1 cellular context compared by ENCODE assay signal in the genomic region with DNA sequence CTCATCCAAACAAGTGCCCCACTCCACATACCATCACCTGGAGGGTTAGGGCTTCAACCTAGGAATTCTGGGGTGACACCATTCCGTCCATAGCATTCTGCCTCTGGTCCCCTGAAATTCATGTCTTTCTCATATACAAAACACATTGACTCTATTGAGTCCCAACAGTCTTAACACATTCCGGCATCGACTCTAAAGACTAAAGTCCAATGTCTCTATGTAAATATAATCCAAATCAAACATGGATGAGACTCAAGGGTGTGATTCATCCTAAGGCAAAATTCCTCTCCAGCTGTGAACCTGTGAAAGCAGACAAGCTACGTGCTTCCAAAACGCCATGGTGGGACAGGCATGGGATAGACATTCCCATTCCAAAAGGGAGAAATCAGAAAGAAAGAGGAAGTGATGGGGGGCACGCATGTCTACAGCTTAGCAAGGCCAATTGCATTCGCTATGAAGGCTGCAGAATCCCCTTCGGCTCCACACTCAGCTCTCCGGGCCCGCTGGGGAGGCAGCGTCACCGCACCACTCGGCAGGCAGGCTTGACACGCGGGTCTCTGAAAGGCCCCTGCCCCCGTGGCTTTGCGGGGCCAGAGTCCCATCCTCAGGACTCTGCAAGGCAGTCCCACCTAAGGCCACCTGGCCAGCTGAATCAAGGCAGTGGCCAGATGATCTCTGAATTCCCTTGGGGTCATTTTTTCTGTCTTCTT.
TF ChIP-seq lines count a peak whose summit lies in the region.

No MANE protein-coding gene starts in this region.

TF ChIP-seq in HepG2, 621 proteins besides CTCF, POLR2A, EP300 and RAD21 (continued from another document and continues in another):
- TF ChIP-seq, protein P1, sequence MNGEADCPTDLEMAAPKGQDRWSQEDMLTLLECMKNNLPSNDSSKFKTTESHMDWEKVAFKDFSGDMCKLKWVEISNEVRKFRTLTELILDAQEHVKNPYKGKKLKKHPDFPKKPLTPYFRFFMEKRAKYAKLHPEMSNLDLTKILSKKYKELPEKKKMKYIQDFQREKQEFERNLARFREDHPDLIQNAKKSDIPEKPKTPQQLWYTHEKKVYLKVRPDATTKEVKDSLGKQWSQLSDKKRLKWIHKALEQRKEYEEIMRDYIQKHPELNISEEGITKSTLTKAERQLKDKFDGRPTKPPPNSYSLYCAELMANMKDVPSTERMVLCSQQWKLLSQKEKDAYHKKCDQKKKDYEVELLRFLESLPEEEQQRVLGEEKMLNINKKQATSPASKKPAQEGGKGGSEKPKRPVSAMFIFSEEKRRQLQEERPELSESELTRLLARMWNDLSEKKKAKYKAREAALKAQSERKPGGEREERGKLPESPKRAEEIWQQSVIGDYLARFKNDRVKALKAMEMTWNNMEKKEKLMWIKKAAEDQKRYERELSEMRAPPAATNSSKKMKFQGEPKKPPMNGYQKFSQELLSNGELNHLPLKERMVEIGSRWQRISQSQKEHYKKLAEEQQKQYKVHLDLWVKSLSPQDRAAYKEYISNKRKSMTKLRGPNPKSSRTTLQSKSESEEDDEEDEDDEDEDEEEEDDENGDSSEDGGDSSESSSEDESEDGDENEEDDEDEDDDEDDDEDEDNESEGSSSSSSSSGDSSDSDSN (CRISPR knock-in tag; IDR thresholded peaks at IDR 0.05) = peak; percentile 12; the same call in 1 of the 2 replicates
- TF ChIP-seq REPIN1 (CRISPR knock-in tag; IDR thresholded peaks at IDR 0.05; ENCODE audit: borderline replicate concordance, low read depth) (0 out of 2 replicates have a peak, but pooled peaks have one; percentile 36), SMC3 (IDR thresholded peaks at IDR 0.05; ENCODE audit: low read length) (peak; percentile 7; the same call in 1 of the 2 replicates), THAP11 (CRISPR knock-in tag; IDR thresholded peaks at IDR 0.05) (peak; percentile 20; the same call in 1 of the 2 replicates), ELF3 (CRISPR knock-in tag; IDR thresholded peaks at IDR 0.05) (0 out of 2 replicates have a peak, but pooled peaks have one; percentile 32), ZNF564 (CRISPR knock-in tag; IDR thresholded peaks at IDR 0.05) (0 out of 2 replicates have a peak, but pooled peaks have one; percentile 20), ZNF772 (CRISPR knock-in tag; IDR thresholded peaks at IDR 0.05) (0 out of 2 replicates have a peak, but pooled peaks have one; percentile 28), KDM5B (CRISPR knock-in tag; IDR thresholded peaks at IDR 0.05; ENCODE audit: borderline replicate concordance) (no peak), ZNF337 (CRISPR knock-in tag; IDR thresholded peaks at IDR 0.05; ENCODE audit: borderline replicate concordance, low read depth) (no peak), ZEB1 (IDR thresholded peaks at IDR 0.05; ENCODE audit: insufficient replicate concordance, low read depth) (peak; percentile 38), SIX1 (CRISPR knock-in tag; IDR thresholded peaks at IDR 0.05; ENCODE audit: borderline replicate concordance) (peak; percentile 44; the same call in 1 of the 2 replicates), RCOR2 (CRISPR knock-in tag; IDR thresholded peaks at IDR 0.05) (peak; percentile 64; the same call in 1 of the 2 replicates), SOX13 (IDR thresholded peaks at IDR 0.05) (no peak), SOX13 (CRISPR knock-in tag; conservative IDR thresholded peaks at IDR 0.05 in 1 of 2, IDR thresholded peaks at IDR 0.05 in 1 of 2) (peak in 1 of 2 experiments; percentile 41; a peak in 1 of 4 replicates), FOXJ3 (CRISPR knock-in tag; IDR thresholded peaks at IDR 0.05; ENCODE audit: borderline replicate concordance) (0 out of 2 replicates have a peak, but pooled peaks have one; percentile 46), ZNF292 (CRISPR knock-in tag; IDR thresholded peaks at IDR 0.05; ENCODE audit: borderline replicate concordance, low read depth) (0 out of 2 replicates have a peak, but pooled peaks have one; percentile 26), ZNF773 (CRISPR knock-in tag; IDR thresholded peaks at IDR 0.05; ENCODE audit: borderline replicate concordance) (0 out of 2 replicates have a peak, but pooled peaks have one; percentile 12), GATAD2A (CRISPR knock-in tag; IDR thresholded peaks at IDR 0.05) (peak; percentile 74), TARDBP (CRISPR knock-in tag; IDR thresholded peaks at IDR 0.05) (peak; percentile 53), ZNF883 (CRISPR knock-in tag; IDR thresholded peaks at IDR 0.05; ENCODE audit: not compliant biosample characterization) (no peak), BCL6 (CRISPR knock-in tag; IDR thresholded peaks at IDR 0.05) (0 out of 2 replicates have a peak, but pooled peaks have one; percentile 4), ZNF776 (CRISPR knock-in tag; IDR thresholded peaks at IDR 0.05) (no peak), MED1 (CRISPR knock-in tag; IDR thresholded peaks at IDR 0.05) (peak; percentile 67), SOX6 (IDR thresholded peaks at IDR 0.05) (no peak), SOX6 (CRISPR knock-in tag; IDR thresholded peaks at IDR 0.05) (peak; percentile 55), ASH2L (IDR thresholded peaks at IDR 0.05; ENCODE audit: insufficient read length, low read depth, low read length) (peak; percentile 76)
- TF ChIP-seq, protein P2, sequence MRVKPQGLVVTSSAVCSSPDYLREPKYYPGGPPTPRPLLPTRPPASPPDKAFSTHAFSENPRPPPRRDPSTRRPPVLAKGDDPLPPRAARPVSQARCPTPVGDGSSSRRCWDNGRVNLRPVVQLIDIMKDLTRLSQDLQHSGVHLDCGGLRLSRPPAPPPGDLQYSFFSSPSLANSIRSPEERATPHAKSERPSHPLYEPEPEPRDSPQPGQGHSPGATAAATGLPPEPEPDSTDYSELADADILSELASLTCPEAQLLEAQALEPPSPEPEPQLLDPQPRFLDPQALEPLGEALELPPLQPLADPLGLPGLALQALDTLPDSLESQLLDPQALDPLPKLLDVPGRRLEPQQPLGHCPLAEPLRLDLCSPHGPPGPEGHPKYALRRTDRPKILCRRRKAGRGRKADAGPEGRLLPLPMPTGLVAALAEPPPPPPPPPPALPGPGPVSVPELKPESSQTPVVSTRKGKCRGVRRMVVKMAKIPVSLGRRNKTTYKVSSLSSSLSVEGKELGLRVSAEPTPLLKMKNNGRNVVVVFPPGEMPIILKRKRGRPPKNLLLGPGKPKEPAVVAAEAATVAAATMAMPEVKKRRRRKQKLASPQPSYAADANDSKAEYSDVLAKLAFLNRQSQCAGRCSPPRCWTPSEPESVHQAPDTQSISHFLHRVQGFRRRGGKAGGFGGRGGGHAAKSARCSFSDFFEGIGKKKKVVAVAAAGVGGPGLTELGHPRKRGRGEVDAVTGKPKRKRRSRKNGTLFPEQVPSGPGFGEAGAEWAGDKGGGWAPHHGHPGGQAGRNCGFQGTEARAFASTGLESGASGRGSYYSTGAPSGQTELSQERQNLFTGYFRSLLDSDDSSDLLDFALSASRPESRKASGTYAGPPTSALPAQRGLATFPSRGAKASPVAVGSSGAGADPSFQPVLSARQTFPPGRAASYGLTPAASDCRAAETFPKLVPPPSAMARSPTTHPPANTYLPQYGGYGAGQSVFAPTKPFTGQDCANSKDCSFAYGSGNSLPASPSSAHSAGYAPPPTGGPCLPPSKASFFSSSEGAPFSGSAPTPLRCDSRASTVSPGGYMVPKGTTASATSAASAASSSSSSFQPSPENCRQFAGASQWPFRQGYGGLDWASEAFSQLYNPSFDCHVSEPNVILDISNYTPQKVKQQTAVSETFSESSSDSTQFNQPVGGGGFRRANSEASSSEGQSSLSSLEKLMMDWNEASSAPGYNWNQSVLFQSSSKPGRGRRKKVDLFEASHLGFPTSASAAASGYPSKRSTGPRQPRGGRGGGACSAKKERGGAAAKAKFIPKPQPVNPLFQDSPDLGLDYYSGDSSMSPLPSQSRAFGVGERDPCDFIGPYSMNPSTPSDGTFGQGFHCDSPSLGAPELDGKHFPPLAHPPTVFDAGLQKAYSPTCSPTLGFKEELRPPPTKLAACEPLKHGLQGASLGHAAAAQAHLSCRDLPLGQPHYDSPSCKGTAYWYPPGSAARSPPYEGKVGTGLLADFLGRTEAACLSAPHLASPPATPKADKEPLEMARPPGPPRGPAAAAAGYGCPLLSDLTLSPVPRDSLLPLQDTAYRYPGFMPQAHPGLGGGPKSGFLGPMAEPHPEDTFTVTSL (CRISPR knock-in tag; IDR thresholded peaks at IDR 0.05; ENCODE audit: borderline replicate concordance) = peak; percentile 24; the same call in 1 of the 2 replicates
- TF ChIP-seq, protein P3, sequence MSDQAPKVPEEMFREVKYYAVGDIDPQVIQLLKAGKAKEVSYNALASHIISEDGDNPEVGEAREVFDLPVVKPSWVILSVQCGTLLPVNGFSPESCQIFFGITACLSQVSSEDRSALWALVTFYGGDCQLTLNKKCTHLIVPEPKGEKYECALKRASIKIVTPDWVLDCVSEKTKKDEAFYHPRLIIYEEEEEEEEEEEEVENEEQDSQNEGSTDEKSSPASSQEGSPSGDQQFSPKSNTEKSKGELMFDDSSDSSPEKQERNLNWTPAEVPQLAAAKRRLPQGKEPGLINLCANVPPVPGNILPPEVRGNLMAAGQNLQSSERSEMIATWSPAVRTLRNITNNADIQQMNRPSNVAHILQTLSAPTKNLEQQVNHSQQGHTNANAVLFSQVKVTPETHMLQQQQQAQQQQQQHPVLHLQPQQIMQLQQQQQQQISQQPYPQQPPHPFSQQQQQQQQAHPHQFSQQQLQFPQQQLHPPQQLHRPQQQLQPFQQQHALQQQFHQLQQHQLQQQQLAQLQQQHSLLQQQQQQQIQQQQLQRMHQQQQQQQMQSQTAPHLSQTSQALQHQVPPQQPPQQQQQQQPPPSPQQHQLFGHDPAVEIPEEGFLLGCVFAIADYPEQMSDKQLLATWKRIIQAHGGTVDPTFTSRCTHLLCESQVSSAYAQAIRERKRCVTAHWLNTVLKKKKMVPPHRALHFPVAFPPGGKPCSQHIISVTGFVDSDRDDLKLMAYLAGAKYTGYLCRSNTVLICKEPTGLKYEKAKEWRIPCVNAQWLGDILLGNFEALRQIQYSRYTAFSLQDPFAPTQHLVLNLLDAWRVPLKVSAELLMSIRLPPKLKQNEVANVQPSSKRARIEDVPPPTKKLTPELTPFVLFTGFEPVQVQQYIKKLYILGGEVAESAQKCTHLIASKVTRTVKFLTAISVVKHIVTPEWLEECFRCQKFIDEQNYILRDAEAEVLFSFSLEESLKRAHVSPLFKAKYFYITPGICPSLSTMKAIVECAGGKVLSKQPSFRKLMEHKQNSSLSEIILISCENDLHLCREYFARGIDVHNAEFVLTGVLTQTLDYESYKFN (CRISPR knock-in tag; conservative IDR thresholded peaks at IDR 0.05) = peak; percentile 81
- TF ChIP-seq, protein P4, sequence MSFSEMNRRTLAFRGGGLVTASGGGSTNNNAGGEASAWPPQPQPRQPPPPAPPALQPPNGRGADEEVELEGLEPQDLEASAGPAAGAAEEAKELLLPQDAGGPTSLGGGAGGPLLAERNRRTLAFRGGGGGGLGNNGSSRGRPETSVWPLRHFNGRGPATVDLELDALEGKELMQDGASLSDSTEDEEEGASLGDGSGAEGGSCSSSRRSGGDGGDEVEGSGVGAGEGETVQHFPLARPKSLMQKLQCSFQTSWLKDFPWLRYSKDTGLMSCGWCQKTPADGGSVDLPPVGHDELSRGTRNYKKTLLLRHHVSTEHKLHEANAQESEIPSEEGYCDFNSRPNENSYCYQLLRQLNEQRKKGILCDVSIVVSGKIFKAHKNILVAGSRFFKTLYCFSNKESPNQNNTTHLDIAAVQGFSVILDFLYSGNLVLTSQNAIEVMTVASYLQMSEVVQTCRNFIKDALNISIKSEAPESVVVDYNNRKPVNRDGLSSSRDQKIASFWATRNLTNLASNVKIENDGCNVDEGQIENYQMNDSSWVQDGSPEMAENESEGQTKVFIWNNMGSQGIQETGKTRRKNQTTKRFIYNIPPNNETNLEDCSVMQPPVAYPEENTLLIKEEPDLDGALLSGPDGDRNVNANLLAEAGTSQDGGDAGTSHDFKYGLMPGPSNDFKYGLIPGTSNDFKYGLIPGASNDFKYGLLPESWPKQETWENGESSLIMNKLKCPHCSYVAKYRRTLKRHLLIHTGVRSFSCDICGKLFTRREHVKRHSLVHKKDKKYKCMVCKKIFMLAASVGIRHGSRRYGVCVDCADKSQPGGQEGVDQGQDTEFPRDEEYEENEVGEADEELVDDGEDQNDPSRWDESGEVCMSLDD (CRISPR knock-in tag; IDR thresholded peaks at IDR 0.05; ENCODE audit: borderline replicate concordance) = peak; percentile 71; the same call in 1 of the 2 replicates
- TF ChIP-seq, protein P5, sequence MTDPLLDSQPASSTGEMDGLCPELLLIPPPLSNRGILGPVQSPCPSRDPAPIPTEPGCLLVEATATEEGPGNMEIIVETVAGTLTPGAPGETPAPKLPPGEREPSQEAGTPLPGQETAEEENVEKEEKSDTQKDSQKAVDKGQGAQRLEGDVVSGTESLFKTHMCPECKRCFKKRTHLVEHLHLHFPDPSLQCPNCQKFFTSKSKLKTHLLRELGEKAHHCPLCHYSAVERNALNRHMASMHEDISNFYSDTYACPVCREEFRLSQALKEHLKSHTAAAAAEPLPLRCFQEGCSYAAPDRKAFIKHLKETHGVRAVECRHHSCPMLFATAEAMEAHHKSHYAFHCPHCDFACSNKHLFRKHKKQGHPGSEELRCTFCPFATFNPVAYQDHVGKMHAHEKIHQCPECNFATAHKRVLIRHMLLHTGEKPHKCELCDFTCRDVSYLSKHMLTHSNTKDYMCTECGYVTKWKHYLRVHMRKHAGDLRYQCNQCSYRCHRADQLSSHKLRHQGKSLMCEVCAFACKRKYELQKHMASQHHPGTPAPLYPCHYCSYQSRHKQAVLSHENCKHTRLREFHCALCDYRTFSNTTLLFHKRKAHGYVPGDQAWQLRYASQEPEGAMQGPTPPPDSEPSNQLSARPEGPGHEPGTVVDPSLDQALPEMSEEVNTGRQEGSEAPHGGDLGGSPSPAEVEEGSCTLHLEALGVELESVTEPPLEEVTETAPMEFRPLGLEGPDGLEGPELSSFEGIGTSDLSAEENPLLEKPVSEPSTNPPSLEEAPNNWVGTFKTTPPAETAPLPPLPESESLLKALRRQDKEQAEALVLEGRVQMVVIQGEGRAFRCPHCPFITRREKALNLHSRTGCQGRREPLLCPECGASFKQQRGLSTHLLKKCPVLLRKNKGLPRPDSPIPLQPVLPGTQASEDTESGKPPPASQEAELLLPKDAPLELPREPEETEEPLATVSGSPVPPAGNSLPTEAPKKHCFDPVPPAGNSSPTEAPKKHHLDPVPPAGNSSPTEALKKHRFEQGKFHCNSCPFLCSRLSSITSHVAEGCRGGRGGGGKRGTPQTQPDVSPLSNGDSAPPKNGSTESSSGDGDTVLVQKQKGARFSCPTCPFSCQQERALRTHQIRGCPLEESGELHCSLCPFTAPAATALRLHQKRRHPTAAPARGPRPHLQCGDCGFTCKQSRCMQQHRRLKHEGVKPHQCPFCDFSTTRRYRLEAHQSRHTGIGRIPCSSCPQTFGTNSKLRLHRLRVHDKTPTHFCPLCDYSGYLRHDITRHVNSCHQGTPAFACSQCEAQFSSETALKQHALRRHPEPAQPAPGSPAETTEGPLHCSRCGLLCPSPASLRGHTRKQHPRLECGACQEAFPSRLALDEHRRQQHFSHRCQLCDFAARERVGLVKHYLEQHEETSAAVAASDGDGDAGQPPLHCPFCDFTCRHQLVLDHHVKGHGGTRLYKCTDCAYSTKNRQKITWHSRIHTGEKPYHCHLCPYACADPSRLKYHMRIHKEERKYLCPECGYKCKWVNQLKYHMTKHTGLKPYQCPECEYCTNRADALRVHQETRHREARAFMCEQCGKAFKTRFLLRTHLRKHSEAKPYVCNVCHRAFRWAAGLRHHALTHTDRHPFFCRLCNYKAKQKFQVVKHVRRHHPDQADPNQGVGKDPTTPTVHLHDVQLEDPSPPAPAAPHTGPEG (CRISPR knock-in tag; IDR thresholded peaks at IDR 0.05) = peak; percentile 38; the same call in 1 of the 2 replicates
- TF ChIP-seq, protein P6, sequence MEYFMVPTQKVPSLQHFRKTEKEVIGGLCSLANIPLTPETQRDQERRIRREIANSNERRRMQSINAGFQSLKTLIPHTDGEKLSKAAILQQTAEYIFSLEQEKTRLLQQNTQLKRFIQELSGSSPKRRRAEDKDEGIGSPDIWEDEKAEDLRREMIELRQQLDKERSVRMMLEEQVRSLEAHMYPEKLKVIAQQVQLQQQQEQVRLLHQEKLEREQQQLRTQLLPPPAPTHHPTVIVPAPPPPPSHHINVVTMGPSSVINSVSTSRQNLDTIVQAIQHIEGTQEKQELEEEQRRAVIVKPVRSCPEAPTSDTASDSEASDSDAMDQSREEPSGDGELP (IDR thresholded peaks at IDR 0.05; ENCODE audit: borderline replicate concordance, low read depth) = peak; percentile 63; the same call in 1 of the 2 replicates
